In the genomic region with DNA sequence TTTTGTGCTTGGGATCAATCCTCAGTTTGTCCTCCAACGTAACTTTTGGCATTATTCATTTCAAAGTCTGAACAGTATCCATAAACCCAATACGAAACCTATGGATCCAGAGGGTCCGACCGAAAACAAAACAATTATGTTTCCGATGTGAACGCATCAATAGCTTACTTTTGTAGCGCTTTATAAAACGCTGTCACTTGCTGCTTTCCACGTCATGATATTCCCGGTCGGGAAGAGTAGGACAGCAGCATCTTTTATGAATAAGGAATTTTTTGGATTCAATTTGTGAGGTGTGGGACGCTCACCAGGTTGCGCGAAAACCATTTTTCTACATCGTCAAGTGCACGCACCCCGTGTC, we compare ENCODE assay signal across 8 cellular contexts.
DNase-seq lines count a peak whose midpoint lies in the region; ATAC-seq and TF ChIP-seq lines count a peak whose summit lies in the region.

No MANE protein-coding gene starts in this region.

- H3K4me3 ChIP-seq in right atrium auricular region (peak overlapping the region; percentile 60 to 83), body of pancreas (peak overlapping the region; percentile 76 to 78), mesodermal cell (ENCODE audit: extremely low read depth, insufficient read depth, low read length, poor library complexity, severe bottlenecking) (peak overlapping the region; percentile 75), aorta (ENCODE audit: low read length in 2 of 2) (peak overlapping the region; percentile 74 to 93)

- DNase-seq in right atrium auricular region (ENCODE audit: low spot score): no peak
- no peak for DNase-seq in left ventricle myocardium superior
- no peak for DNase-seq in body of pancreas
- no peak for DNase-seq in aorta
- no peak for DNase-seq in NCI-H2081 (lab: John Stamatoyannopoulos, UW)
- no peak for DNase-seq in medulla oblongata (ENCODE audit: extremely low spot score)
- DNase-seq in Kasumi-1 (lab: John Stamatoyannopoulos, UW): no peak

- ATAC-seq in left ventricle myocardium superior (no peak), body of pancreas (no peak), aorta (ENCODE audit: low FRiP score) (no peak)

- H3K27ac ChIP-seq in right atrium auricular region: peak overlapping the region in 1 of 2 donors; percentile 61
- no peak overlapping the region for H3K27ac ChIP-seq in body of pancreas
- H3K27ac ChIP-seq in mesodermal cell (ENCODE audit: low read depth, low read length, severe bottlenecking): peak overlapping the region; percentile 93
- no peak overlapping the region for H3K27ac ChIP-seq in aorta (ENCODE audit: low read depth in 1 of 2, low read length in 2 of 2)

- TF ChIP-seq POLR2A in body of pancreas (IDR thresholded peaks at IDR 0.05): no peak

- H3K4me1 ChIP-seq in right atrium auricular region (peaks cover 0 to 16% of the 10 kb centered on the region in 2 donors), body of pancreas (no peaks in the 10 kb centered on the region), mesodermal cell (ENCODE audit: control insufficient read depth, insufficient read depth, low read length, poor library complexity, severe bottlenecking) (no peaks in the 10 kb centered on the region), aorta (ENCODE audit: control insufficient read depth in 1 of 2, insufficient read depth in 2 of 2, low read length in 2 of 2) (no peaks in the 10 kb centered on the region)

- H3K27me3 ChIP-seq in right atrium auricular region (no peaks in the 10 kb centered on the region), body of pancreas (no peaks in the 10 kb centered on the region), aorta (ENCODE audit: control insufficient read depth in 1 of 2, insufficient read depth in 2 of 2, low read length in 1 of 2) (no peaks in the 10 kb centered on the region)

- H3K36me3 ChIP-seq in right atrium auricular region: no peaks in the 10 kb centered on the region
- no peaks in the 10 kb centered on the region for H3K36me3 ChIP-seq in body of pancreas (replicated peaks in 1 of 2; ENCODE audit: insufficient read depth in 1 of 2, low read depth in 2 of 2)
- no peaks in the 10 kb centered on the region for H3K36me3 ChIP-seq in mesodermal cell (ENCODE audit: control insufficient read depth, insufficient read depth, low read length)
- no peaks in the 10 kb centered on the region for H3K36me3 ChIP-seq in aorta (ENCODE audit: control insufficient read depth in 1 of 2, insufficient read depth in 2 of 2, low read length in 1 of 2)

- 0 to 1% methylated on average over 17 of the region's 17 CpGs for WGBS in body of pancreas, 2 donors
- WGBS in mesodermal cell (ENCODE audit: insufficient coverage in 2 of 2), 2 experiments: 7 to 15% methylated on average over 9 to 16 of the region's 17 CpGs
- WGBS in aorta, 2 donors: 1 to 2% methylated on average over 17 of the region's 17 CpGs

- intact Hi-C loops in left ventricle myocardium superior (cut with micrococcal nuclease) (no loop called here), body of pancreas (cut with DNase I) (no loop called here), aorta (cut with DNase I) (loop anchor here (10.0 kb wide), 2 partner anchors 381 to 541 kb away; a partner anchor contains a TSS)

- TF ChIP-seq CTCF in right atrium auricular region (IDR thresholded peaks at IDR 0.05) (no peak), body of pancreas (IDR thresholded peaks at IDR 0.05) (no peak)

- no peaks in the 10 kb centered on the region for H3K9me3 ChIP-seq in right atrium auricular region
- no peaks in the 10 kb centered on the region for H3K9me3 ChIP-seq in body of pancreas
- no peaks in the 10 kb centered on the region for H3K9me3 ChIP-seq in mesodermal cell (ENCODE audit: control insufficient read depth, low read length)
- H3K9me3 ChIP-seq in aorta (ENCODE audit: control insufficient read depth, low read length): no peaks in the 10 kb centered on the region

Comparison
In these comparisons a context has a peak if more than half of its experiments do, and no peak if none do; other contexts are left out.
1. intact Hi-C loops: an anchor here in aorta (10.0 kb wide); none called in left ventricle myocardium superior and body of pancreas.